In genomic region chr10:122462533-122463465, GRCh38 we compare ENCODE assay signal across 8 cellular contexts. TPM values are rescaled to one million over a fixed set of nuclear protein-coding genes. Genes with fewer than 3 reads are reported as not detected.
A peak's percentile ranks its signal among the peaks of the same experiment; 100 is the strongest.
DNase-seq lines count a peak whose midpoint lies in the region; FAIRE-seq and TF ChIP-seq lines count a peak whose summit lies in the region.

No MANE protein-coding gene starts in this region.

- H3K27me3 ChIP-seq in spleen (replicated peaks in 1 of 7): peaks cover 0 to 90% (median 49%) of the 10 kb centered on the region in 7 donors

- TF ChIP-seq POLR2A in spleen (IDR thresholded peaks at IDR 0.05): no peak

- H3K9me3 ChIP-seq in kidney (ENCODE audit: control insufficient read depth in 1 of 2, low read length in 2 of 2) (no peaks in the 10 kb centered on the region), spleen (no peaks in the 10 kb centered on the region)

- peak overlapping the region; percentile 71 to 82 for H3K4me3 ChIP-seq in kidney (ENCODE audit: low read length in 2 of 2)
- peak overlapping the region; percentile 26 to 73 (median 49) for H3K4me3 ChIP-seq in spleen

- intact Hi-C loops in kidney (cut with DNase I): no loop called here
- intact Hi-C loops in spleen (cut with DNase I; ENCODE audit: low total_unique reads): no loop called here

- H3K27ac ChIP-seq in kidney (ENCODE audit: low read depth in 2 of 2, low read length in 2 of 2) (peak overlapping the region in 1 of 2 donors; percentile 69), spleen (peak overlapping the region in 6 of 8 donors; percentile 34 to 71 (median 60))

- in situ Hi-C loops in T47D (cut with HindIII; ENCODE audit: low pct_unique_long_range_greater_than_20kb, low sequenced_read_pairs): no loop called here

- DNase-seq in NCI-H526 (lab: John Stamatoyannopoulos, UW): peak; percentile 2 to 58
- DNase-seq in NCI-H526 treated with DMSO at 0.1 percent for 48 hours (lab: John Stamatoyannopoulos, UW): no peak
- DNase-seq in T47D (ENCODE audit: low read depth in 1 of 2, low spot score in 1 of 2): peak; percentile 19 to 23
- peak; percentile 83 for DNase-seq in kidney
- DNase-seq in spleen: no peak
- DNase-seq in A172 (ENCODE audit: low spot score): no peak
- no peak for DNase-seq in HTR-8/SVneo (ENCODE audit: insufficient read length, low spot score)
- no peak for DNase-seq in NCI-H345 treated with DMSO at 0.1 percent for 48 hours (lab: John Stamatoyannopoulos, UW; ENCODE audit: unreplicated experiment)

- WGBS in spleen, 5 donors: 15 to 31% (median 24%) methylated on average over 47 of the region's 47 CpGs

- TF ChIP-seq CTCF in kidney (IDR thresholded peaks at IDR 0.05; ENCODE audit: borderline replicate concordance, extremely low read depth, insufficient read depth): no peak
- TF ChIP-seq CTCF in spleen (IDR thresholded peaks at IDR 0.05 in 8 of 11, conservative IDR thresholded peaks at IDR 0.05 in 3 of 11): no peak

- H3K9ac ChIP-seq in kidney (ENCODE audit: low read length in 2 of 2): peak overlapping the region; percentile 54 to 61

- FAIRE-seq in kidney (lab: Jason Lieb, UNC) (no peak), HTR-8/SVneo (lab: Jason Lieb, UNC) (no peak)

- H3K36me3 ChIP-seq in kidney (ENCODE audit: control insufficient read depth in 1 of 2, insufficient read depth in 2 of 2, low read length in 2 of 2) (no peaks in the 10 kb centered on the region), spleen (no peaks in the 10 kb centered on the region)

- peaks cover 0 to 14% of the 10 kb centered on the region in 2 donors for H3K4me1 ChIP-seq in kidney (ENCODE audit: control insufficient read depth in 1 of 2, insufficient read depth in 1 of 2, low read depth in 1 of 2, low read length in 2 of 2)
- peaks cover 5 to 35% (median 28%) of the 10 kb centered on the region in 6 donors for H3K4me1 ChIP-seq in spleen

RNA-seq across cellular contexts. Expression of gene HTRA1, which starts 1.4 kb away (rescaled TPM):
- total RNA-seq in kidney (86.0 TPM), spleen (10 to 100 TPM; 26.4 to 63.7 (median 42.7) TPM)
- polyA plus RNA-seq in kidney (ENCODE audit: insufficient read depth, low read depth, low replicate concordance) (345 TPM), spleen (10 to 100 TPM; 18.3 to 32.0 (median 31.4) TPM)
- total RNA-seq in A172 (2014; rRNA removed; shearing (Covaris generic)): 11.8 and 22.1 TPM in 2 replicates

RNA-seq across cellular contexts. Expression of gene ARMS2, which starts 8.3 kb away (rescaled TPM):
- total RNA-seq in kidney (not detected), spleen (not detected)
- polyA plus RNA-seq in kidney (ENCODE audit: insufficient read depth, low read depth, low replicate concordance) (not detected), spleen (not detected)
- not detected in 2 replicates for total RNA-seq in A172 (2014; rRNA removed; shearing (Covaris generic))

Comparison
In these comparisons a context has a peak if more than half of its experiments do, and no peak if none do; other contexts are left out.
1. DNase-seq: peak in NCI-H526 (2 of 2), T47D (2 of 2) and kidney (single experiment); none in NCI-H526 treated with DMSO at 0.1 percent for 48 hours (single experiment), spleen (single experiment), A172 (single experiment), HTR-8/SVneo (single experiment) and NCI-H345 treated with DMSO at 0.1 percent for 48 hours (single experiment).